In genomic region chrX:45771114-45771513, GRCh38 we compare ENCODE assay signal across 8 cellular contexts.
DNase-seq lines count a peak whose midpoint lies in the region; ATAC-seq and TF ChIP-seq lines count a peak whose summit lies in the region.

No MANE protein-coding gene starts in this region.

- intact Hi-C loops in MCF 10A (cut with micrococcal nuclease), result loop anchor here (2.0 kb wide), 2 partner anchors 32 to 256 kb away; no protein-coding TSS in a partner anchor
- intact Hi-C loops in mucosa of descending colon (cut with DNase I, micrococcal nuclease), result no loop called here

- H3K9me3 Mint-ChIP-seq in IgD-negative memory B cell (no peaks in the 10 kb centered on the region), MCF 10A (ENCODE audit: unreplicated experiment) (no peaks in the 10 kb centered on the region)

- TF ChIP-seq CTCF in MCF 10A (IDR thresholded peaks at IDR 0.05; ENCODE audit: unreplicated experiment) (no peak), mucosa of descending colon (IDR thresholded peaks at IDR 0.05) (no peak)

- peak overlapping the region; percentile 81 to 97 (median 85) for H3K27ac Mint-ChIP-seq in IgD-negative memory B cell
- H3K27ac Mint-ChIP-seq in MCF 10A (ENCODE audit: low read depth, unreplicated experiment), result peak overlapping the region; percentile 17

- peaks cover 3% of the 10 kb centered on the region for H3K27me3 Mint-ChIP-seq in IgD-negative memory B cell
- peaks cover 66% of the 10 kb centered on the region for H3K27me3 Mint-ChIP-seq in MCF 10A (ENCODE audit: insufficient read depth, unreplicated experiment)

- BruUV-seq in MCF 10A (replicated peaks; lab: Mats Ljungman, UMichigan), result no TSS peak

- no peak overlapping the region for H3K4me3 ChIP-seq in mucosa of descending colon

- H3K4me3 Mint-ChIP-seq in IgD-negative memory B cell (peak overlapping the region; percentile 84 to 98 (median 89)), MCF 10A (ENCODE audit: unreplicated experiment) (peak overlapping the region; percentile 74)

- DNase-seq in Ammon's horn (ENCODE audit: low spot score) (peak; percentile 21), MCF 10A (ENCODE audit: unreplicated experiment) (peak; percentile 89), mucosa of descending colon (peak in 2 of 3 donors; percentile 40 to 60), T-helper 9 cell (no peak), DMS79 (lab: John Stamatoyannopoulos, UW) (no peak), globus pallidus (ENCODE audit: low spot score) (no peak)

- no peaks in the 10 kb centered on the region for H3K36me3 Mint-ChIP-seq in IgD-negative memory B cell
- peaks cover 19% of the 10 kb centered on the region for H3K36me3 Mint-ChIP-seq in MCF 10A (ENCODE audit: insufficient read depth, unreplicated experiment)

- ATAC-seq in mucosa of descending colon, result peak; percentile 78
- no peak for ATAC-seq in HG02884 (IDR thresholded peaks at IDR 0.05; ENCODE audit: unreplicated experiment)

- H3K36me3 ChIP-seq in mucosa of descending colon (ENCODE audit: low read depth), result no peaks in the 10 kb centered on the region

- CTCF ChIA-PET in MCF 10A (lab: Yijun Ruan, JAX), result interaction anchor here (1.9 kb wide), 1 partner anchor 31 kb away, joined by 5 read pairs; no protein-coding TSS in a partner anchor

- no peaks in the 10 kb centered on the region for H3K9me3 ChIP-seq in mucosa of descending colon

- peaks cover 13 to 43% (median 20%) of the 10 kb centered on the region in 3 donors for H3K4me1 Mint-ChIP-seq in IgD-negative memory B cell
- H3K4me1 Mint-ChIP-seq in MCF 10A (ENCODE audit: insufficient read depth, unreplicated experiment), result peaks cover 10% of the 10 kb centered on the region

- POLR2A ChIA-PET in MCF 10A (lab: Yijun Ruan, JAX), result interaction anchor here (0.7 to 13.8 kb wide), 19 partner anchors 9 to 490 kb away, joined by 3 to 408 read pairs (median 11); no protein-coding TSS in a partner anchor

- peaks cover 9% of the 10 kb centered on the region for H3K4me1 ChIP-seq in mucosa of descending colon (ENCODE audit: low read depth)

Comparison
In these comparisons a context has a peak if more than half of its experiments do, and no peak if none do; other contexts are left out.
1. DNase-seq: peak in Ammon's horn (single experiment), MCF 10A (single experiment) and mucosa of descending colon (2 of 3); none in T-helper 9 cell (single experiment), DMS79 (single experiment) and globus pallidus (single experiment).